Comparison of ENCODE assay signal across 23 cellular contexts in genomic region chr15:29369261-29369660, GRCh38.
A peak's percentile ranks its signal among the peaks of the same experiment; 100 is the strongest.
DNase-seq lines count a peak whose midpoint lies in the region; ATAC-seq, FAIRE-seq and TF ChIP-seq lines count a peak whose summit lies in the region.
"Had no signal": no experiment of that assay in that cellular context is flagged by ENCODE, and none has a peak within 500 bp of the region (broad histone marks: within the 10 kb centered on the region; RNA-seq: fewer than 3 reads in every experiment).

No MANE protein-coding gene starts in this region.

- H3K4me1 ChIP-seq in HEK293 (ENCODE audit: control insufficient read depth, insufficient read depth, low read length) (no peaks in the 10 kb centered on the region), K562 (replicated peaks in 1 of 2; ENCODE audit: control insufficient read depth in 2 of 2, insufficient read depth in 2 of 2, low read length in 2 of 2) (no peaks in the 10 kb centered on the region), mucosa of descending colon (ENCODE audit: low read depth) (no peaks in the 10 kb centered on the region), mammary epithelial cell (ENCODE audit: insufficient read depth, low read length) (no peaks in the 10 kb centered on the region)
- H3K4me1 ChIP-seq: BE2C, BLaER1, Caco-2 had no signal

- in situ Hi-C loops in K562 (cut with MboI) (no loop called here), mammary epithelial cell (cut with MboI; ENCODE audit: low sequenced_read_pairs in 2 of 2) (no loop called here)

- no peaks in the 10 kb centered on the region for H4K20me1 ChIP-seq in SU-DHL-6 (ENCODE audit: low read depth, low read length)
- no peaks in the 10 kb centered on the region for H4K20me1 ChIP-seq in K562 (replicated peaks; ENCODE audit: control insufficient read depth, insufficient read depth, low read length)
- no peaks in the 10 kb centered on the region for H4K20me1 ChIP-seq in mammary epithelial cell (ENCODE audit: insufficient read depth, low read length)
- H4K20me1 ChIP-seq: BLaER1 had no signal

- no peak for TF ChIP-seq CTCF in HEK293 (tag by site-specific recombination; IDR thresholded peaks at IDR 0.05)
- no peak for TF ChIP-seq CTCF in SU-DHL-6 (IDR thresholded peaks at IDR 0.05; ENCODE audit: insufficient read depth, low read length, poor library complexity, severe bottlenecking)
- no peak for TF ChIP-seq CTCF in K562 (IDR thresholded peaks at IDR 0.05 in 2 of 3, conservative IDR thresholded peaks at IDR 0.05 in 1 of 3; ENCODE audit: insufficient read depth in 2 of 3, low read depth in 1 of 3, low read length in 3 of 3)
- TF ChIP-seq CTCF in mucosa of descending colon (IDR thresholded peaks at IDR 0.05), result no peak
- no peak for TF ChIP-seq CTCF in mammary epithelial cell (conservative IDR thresholded peaks at IDR 0.05 in 1 of 2, IDR thresholded peaks at IDR 0.05 in 1 of 2; ENCODE audit: extremely low read depth in 1 of 2, insufficient read depth in 1 of 2, low read depth in 1 of 2, low read length in 2 of 2)

- BruUV-seq in K562 (replicated peaks; lab: Mats Ljungman, UMichigan) (no TSS peak), mammary epithelial cell (replicated peaks; lab: Mats Ljungman, UMichigan) (no TSS peak)

- H3K27me3 ChIP-seq in SU-DHL-6 (ENCODE audit: low read length), result no peaks in the 10 kb centered on the region
- peaks cover under 1 to 2% of the 10 kb centered on the region in 2 experiments; a peak in 1 of 5 replicates for H3K27me3 ChIP-seq in K562 (ENCODE audit: control insufficient read depth in 2 of 2, insufficient read depth in 2 of 2, low read length in 2 of 2)
- no peaks in the 10 kb centered on the region for H3K27me3 ChIP-seq in mammary epithelial cell (ENCODE audit: insufficient read depth, low read length)
- H3K27me3 ChIP-seq: BLaER1 had no signal

- WGBS in K562 (ENCODE audit: insufficient coverage, low coverage, missing lambda C conversion rate), result 0% methylated on average over 3 of the region's 3 CpGs
- WGBS in mammary epithelial cell (ENCODE audit: low coverage, missing lambda C conversion rate), result 49% methylated on average over 3 of the region's 3 CpGs

- no peak for TF ChIP-seq EP300 in K562 (IDR thresholded peaks at IDR 0.05; ENCODE audit: low read length)

- CTCF ChIA-PET in HEK293 (lab: Yijun Ruan, JAX) (no interaction called here), K562 (lab: Yijun Ruan, JAX; ENCODE audit: low intra/inter-chr PET ratio) (no interaction called here), mammary epithelial cell (lab: Charles Lee; ENCODE audit: low non-redundant PET) (no interaction called here)

- H3K9ac ChIP-seq in SU-DHL-6 (ENCODE audit: low read length) (no peak overlapping the region), K562 (ENCODE audit: insufficient read depth in 1 of 2, low read depth in 2 of 2, low read length in 2 of 2) (no peak overlapping the region), mammary epithelial cell (ENCODE audit: insufficient read depth, low read length) (no peak overlapping the region)
- H3K9ac ChIP-seq: BLaER1 had no signal

- intact Hi-C loops in K562 (cut with micrococcal nuclease) (no loop called here), mucosa of descending colon (cut with DNase I, micrococcal nuclease) (no loop called here), mammary epithelial cell (cut with micrococcal nuclease) (no loop called here)

- dilution Hi-C loops in mammary epithelial cell (cut with HindIII; ENCODE audit: low sequenced_read_pairs), result loop anchor here (25.0 kb wide), 1 partner anchor 143 kb away; no protein-coding TSS in a partner anchor

- H3K79me2 ChIP-seq in SU-DHL-6 (ENCODE audit: insufficient read depth, low read length), result no peaks in the 10 kb centered on the region
- no peaks in the 10 kb centered on the region for H3K79me2 ChIP-seq in K562 (ENCODE audit: control insufficient read depth, insufficient read depth, low read length)
- no peaks in the 10 kb centered on the region for H3K79me2 ChIP-seq in mammary epithelial cell (ENCODE audit: insufficient read depth, low read length)

- H2AFZ ChIP-seq in SU-DHL-6 (ENCODE audit: low read depth, low read length, severe bottlenecking) (no peak overlapping the region), K562 (ENCODE audit: low read depth, low read length) (no peak overlapping the region), mammary epithelial cell (ENCODE audit: low read depth, low read length) (no peak overlapping the region)

- no peak for TF ChIP-seq POLR2A in K562 (conservative IDR thresholded peaks at IDR 0.05)

- DNase-seq in K562 (ENCODE audit: extremely low read depth in 1 of 4, low spot score in 3 of 4), result no peak
- DNase-seq in mucosa of descending colon, result no peak
- no peak for DNase-seq in mammary epithelial cell
- DNase-seq in middle frontal gyrus (ENCODE audit: extremely low spot score, low spot score), result no peak
- DNase-seq: 8988T; ACHN; BE2C; C1 segment of cervical spinal cord; Caco-2; Calu3; CD4-positive, alpha-beta T cell; CD8-positive, alpha-beta T cell; DMS79 treated with DMSO at 0.1 percent for 48 hours; GF-D8 had no signal

- H3K4me3 ChIP-seq in HEK293 (ENCODE audit: low read depth, low read length) (no peak overlapping the region), SU-DHL-6 (ENCODE audit: insufficient read depth, low read length, poor library complexity, severe bottlenecking) (peak overlapping the region; percentile 22), K562 (no peak overlapping the region), mucosa of descending colon (no peak overlapping the region), mammary epithelial cell (replicated peaks in 1 of 3; ENCODE audit: insufficient read depth in 1 of 3, low read depth in 2 of 3, low read length in 3 of 3) (no peak overlapping the region)
- H3K4me3 ChIP-seq: BLaER1, GM12878 had no signal

- no peaks in the 10 kb centered on the region for H3F3A ChIP-seq in SU-DHL-6 (ENCODE audit: insufficient read depth)

- H3K9me2 ChIP-seq in SU-DHL-6 (replicated peaks; ENCODE audit: insufficient read depth, low read length), result no peaks in the 10 kb centered on the region

- POLR2A ChIA-PET in HEK293 (lab: Yijun Ruan, JAX) (no interaction called here), K562 (lab: Yijun Ruan, JAX) (no interaction called here)

- H3K36me3 ChIP-seq in HEK293 (ENCODE audit: control insufficient read depth in 2 of 2, insufficient read depth in 1 of 2, low read length in 2 of 2) (no peaks in the 10 kb centered on the region), SU-DHL-6 (ENCODE audit: low read length) (no peaks in the 10 kb centered on the region), K562 (ENCODE audit: control insufficient read depth, insufficient read depth, low read length) (no peaks in the 10 kb centered on the region), mucosa of descending colon (ENCODE audit: low read depth) (no peaks in the 10 kb centered on the region), mammary epithelial cell (ENCODE audit: insufficient read depth, low read length) (no peaks in the 10 kb centered on the region)
- H3K36me3 ChIP-seq: BE2C, BLaER1 had no signal

- no peak for ATAC-seq in K562
- ATAC-seq in mucosa of descending colon, result no peak
- ATAC-seq: CD8-positive, alpha-beta T cell; GM12878 had no signal

- FAIRE-seq in K562 (lab: Jason Lieb, UNC), result no peak
- FAIRE-seq: A204.1, D721Med, G401.6, GM12878, GM12892, GM18507 had no signal

- TF ChIP-seq RAD21 in K562 (CRISPR knock-in tag; conservative IDR thresholded peaks at IDR 0.05 in 1 of 2, IDR thresholded peaks at IDR 0.05 in 1 of 2), result no peak

- no peaks in the 10 kb centered on the region for H3K9me3 ChIP-seq in HEK293 (ENCODE audit: control insufficient read depth, insufficient read depth, low read depth, low read length)
- peaks cover 17% of the 10 kb centered on the region; the same call in 1 of the 2 replicates for H3K9me3 ChIP-seq in SU-DHL-6 (ENCODE audit: insufficient read depth, low read length)
- H3K9me3 ChIP-seq in K562 (replicated peaks; ENCODE audit: control insufficient read depth, insufficient read depth, low read depth, low read length), result 0 out of 2 replicates have a peak, but pooled peaks cover 2% of the 10 kb centered on the region
- H3K9me3 ChIP-seq in mucosa of descending colon, result peaks cover 15% of the 10 kb centered on the region
- peaks cover 27% of the 10 kb centered on the region for H3K9me3 ChIP-seq in mammary epithelial cell (replicated peaks; ENCODE audit: insufficient read depth, low read length)
- H3K9me3 ChIP-seq: BE2C had no signal

- H3K27ac ChIP-seq in HEK293 (ENCODE audit: extremely low read depth, low read depth, low read length) (no peak overlapping the region), SU-DHL-6 (ENCODE audit: low read depth, low read length) (no peak overlapping the region), K562 (ENCODE audit: extremely low read depth, low read depth, low read length) (no peak overlapping the region), mammary epithelial cell (ENCODE audit: insufficient read depth, low read depth, low read length) (no peak overlapping the region)
- H3K27ac ChIP-seq: BLaER1 had no signal

- H3K4me2 ChIP-seq in SU-DHL-6 (ENCODE audit: low read depth, low read length, poor library complexity, severe bottlenecking) (no peak overlapping the region), K562 (ENCODE audit: insufficient read depth, low read length) (no peak overlapping the region), mammary epithelial cell (ENCODE audit: insufficient read depth, low read depth, low read length) (no peak overlapping the region)
- H3K4me2 ChIP-seq: BLaER1 had no signal

- H3K9me1 ChIP-seq in K562 (ENCODE audit: control insufficient read depth, insufficient read depth, low read length), result no peaks in the 10 kb centered on the region

TF ChIP-seq in HEK293, 187 proteins besides CTCF, POLR2A, EP300 and RAD21:
- TF ChIP-seq ZNF211 (tag by site-specific recombination; IDR thresholded peaks at IDR 0.05; ENCODE audit: low read depth), result no peak
- TF ChIP-seq SETDB1 (IDR thresholded peaks at IDR 0.05; ENCODE audit: insufficient read length, low read length), result peak; percentile 71

TF ChIP-seq in K562, 482 proteins besides CTCF, POLR2A, EP300 and RAD21 (continues in another document):
- TF ChIP-seq ZBTB49 (CRISPR knock-in tag; IDR thresholded peaks at IDR 0.05; ENCODE audit: borderline replicate concordance), result no peak
- no peak for TF ChIP-seq ZNF507 (tag; conservative IDR thresholded peaks at IDR 0.05)

Comparison
In these comparisons a context has a peak if more than half of its experiments do, and no peak if none do; other contexts are left out.
1. Of the 44 proteins assayed by ChIP-seq in both K562 and HEK293: peak only in K562: none; only in HEK293: SETDB1; in both: none; in neither: 43.